In the genomic region with DNA sequence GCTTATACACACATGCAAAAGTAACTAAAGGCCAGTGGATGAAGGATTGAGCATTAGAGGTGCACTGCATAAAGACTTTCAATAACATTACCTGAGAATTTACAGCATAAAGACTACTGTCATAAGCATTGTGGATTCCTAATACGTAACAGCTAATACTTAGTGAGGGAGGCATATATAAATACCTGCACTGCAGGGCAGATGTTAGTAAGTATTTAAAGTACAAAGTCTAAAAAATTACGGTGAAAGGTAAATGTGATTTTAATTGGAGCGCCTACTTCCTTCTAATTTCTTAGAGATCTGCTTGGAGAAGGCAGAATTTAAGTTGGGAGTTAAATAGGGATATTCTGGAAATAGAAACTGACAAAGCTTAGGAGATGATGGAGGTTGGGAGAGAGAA, we compare ENCODE assay signal across 20 cellular contexts.
"Had no signal": no experiment of that assay in that cellular context is flagged by ENCODE, and none has a peak within 500 bp of the region (broad histone marks: within the 10 kb centered on the region; RNA-seq: fewer than 3 reads in every experiment).

No MANE protein-coding gene starts in this region.

- H3K4me1 ChIP-seq: lower lobe of right lung, suprapubic skin had no signal

- H3K9me3 Mint-ChIP-seq: activated naive CD4-positive, alpha-beta T cell treated with anti-CD3 and anti-CD28 coated beads for 36 hours; activated naive CD8-positive, alpha-beta T cell treated with anti-CD3 and anti-CD28 coated beads, Interleukin-2, amount 50 U/mL, for 24 hours; activated T-helper 2 cell treated with anti-CD3 and anti-CD28 coated beads, Interferon-gamma antibody, Interleukin-2, Interleukin-4, amounts not matched to agents 10 μg/mL and 5 μg/mL and 100 μg/mL, durations not matched to agents 14 hours and 24 hours and 36 hours; endodermal cell; mesothelial cell of epicardium; naive B cell had no signal

- H3K4me3 ChIP-seq: lower lobe of right lung, skin epidermis, suprapubic skin had no signal

- H3K27ac Mint-ChIP-seq: activated naive CD4-positive, alpha-beta T cell treated with anti-CD3 and anti-CD28 coated beads for 36 hours; activated naive CD8-positive, alpha-beta T cell treated with anti-CD3 and anti-CD28 coated beads, Interleukin-2, amount 50 U/mL, for 24 hours; activated T-helper 2 cell treated with anti-CD3 and anti-CD28 coated beads, Interferon-gamma antibody, Interleukin-2, Interleukin-4, amounts not matched to agents 10 μg/mL and 5 μg/mL and 100 μg/mL, durations not matched to agents 14 hours and 24 hours and 36 hours; endodermal cell; mesothelial cell of epicardium had no signal

- H3K9me3 ChIP-seq: lower lobe of right lung, neutrophil, suprapubic skin had no signal

- H3K27me3 ChIP-seq: neutrophil, suprapubic skin had no signal

- H3K4me3 Mint-ChIP-seq: activated naive CD4-positive, alpha-beta T cell treated with anti-CD3 and anti-CD28 coated beads for 36 hours; activated naive CD8-positive, alpha-beta T cell treated with anti-CD3 and anti-CD28 coated beads, Interleukin-2, amount 50 U/mL, for 24 hours; endodermal cell; mesothelial cell of epicardium; naive B cell had no signal

- H3K4me1 Mint-ChIP-seq: activated naive CD8-positive, alpha-beta T cell treated with anti-CD3 and anti-CD28 coated beads, Interleukin-2, amount 50 U/mL, for 24 hours; endodermal cell; mesothelial cell of epicardium; naive B cell had no signal

- H3K36me3 Mint-ChIP-seq: naive B cell had no signal

- H3K27me3 Mint-ChIP-seq: activated naive CD8-positive, alpha-beta T cell treated with anti-CD3 and anti-CD28 coated beads, Interleukin-2, amount 50 U/mL, for 24 hours; naive B cell had no signal

- H3K27ac ChIP-seq: lower lobe of right lung, skin epidermis, suprapubic skin, WERI-Rb-1 had no signal

- DNase-seq: activated CD4-positive, alpha-beta T cell treated with anti-CD3 and anti-CD28 coated beads, Interleukin-2, amount 50 U/mL, for 48 hours; activated naive CD4-positive, alpha-beta T cell treated with anti-CD3 and anti-CD28 coated beads for 36 hours; activated naive CD8-positive, alpha-beta T cell treated with anti-CD3 and anti-CD28 coated beads, Interleukin-2, amount 50 U/mL, for 24 hours; aorta; endodermal cell; hippocampal formation; kidney; lower lobe of right lung; naive B cell; posterior cingulate gyrus; stimulated activated CD4-positive, alpha-beta T cell treated with anti-CD3 and anti-CD28 coated beads, Interleukin-4, amount 100 ng/mL, for 24 hours; stimulated activated naive CD8-positive, alpha-beta T cell treated with anti-CD3 and anti-CD28 coated beads, Interleukin-15, Interleukin-2, amounts not matched to agents 100 U/mL and 50 U/mL, for 24 hours; SW 1271; trophoblast cell; WERI-Rb-1 had no signal
